ENCODE assay signal across 21 cellular contexts in genomic region chr9:127368852-127369402, GRCh38. TPM values are rescaled to one million over a fixed set of nuclear protein-coding genes. Genes with fewer than 3 reads are reported as not detected.
DNase-seq lines count a peak whose midpoint lies in the region; ATAC-seq, FAIRE-seq and TF ChIP-seq lines count a peak whose summit lies in the region.
"Had no signal": no experiment of that assay in that cellular context is flagged by ENCODE, and none has a peak within 500 bp of the region (broad histone marks: within the 10 kb centered on the region; RNA-seq: fewer than 3 reads in every experiment).

No MANE protein-coding gene starts in this region.

- H3K27ac ChIP-seq in HepG2 (ENCODE audit: extremely low read length, insufficient read depth, low read length) (no peak overlapping the region), upper lobe of right lung (no peak overlapping the region), GM23338 (ENCODE audit: low read depth) (no peak overlapping the region)
- H3K27ac ChIP-seq: 22Rv1, Peyer's patch had no signal

- H3K27ac Mint-ChIP-seq in activated CD8-positive, alpha-beta memory T cell treated with anti-CD3 and anti-CD28 coated beads, Interleukin-2, amount 10 ng/mL, durations not matched to agents 7 days and 5 days, result no peak overlapping the region
- no peak overlapping the region for H3K27ac Mint-ChIP-seq in WTC11
- H3K27ac Mint-ChIP-seq in GM23338, result no peak overlapping the region; the same call in 1 of the 2 replicates

- no peaks in the 10 kb centered on the region for H3K4me1 Mint-ChIP-seq in activated CD8-positive, alpha-beta memory T cell treated with anti-CD3 and anti-CD28 coated beads, Interleukin-2, amount 10 ng/mL, durations not matched to agents 7 days and 5 days
- H3K4me1 Mint-ChIP-seq in WTC11 (peaks cover 27% of the 10 kb centered on the region), GM23338 (peaks cover 23% of the 10 kb centered on the region)
- H3K4me1 Mint-ChIP-seq: CD8-positive, alpha-beta memory T cell had no signal

- no peak overlapping the region for H3K4me2 ChIP-seq in HepG2 (ENCODE audit: low read depth, low read length)
- no peak overlapping the region for H3K4me2 ChIP-seq in GM23338

- TF ChIP-seq EP300 in HepG2 (IDR thresholded peaks at IDR 0.05; ENCODE audit: low read depth in 2 of 2, low read length in 2 of 2) (no peak), HepG2 (CRISPR knock-in tag; IDR thresholded peaks at IDR 0.05; ENCODE audit: borderline replicate concordance) (no peak)

- TF ChIP-seq RAD21 in HepG2 (CRISPR knock-in tag; IDR thresholded peaks at IDR 0.05), result no peak

- FAIRE-seq in HepG2 (lab: Jason Lieb, UNC), result no peak
- FAIRE-seq: D721Med had no signal

- no peaks in the 10 kb centered on the region for H3K36me3 Mint-ChIP-seq in activated CD8-positive, alpha-beta memory T cell treated with anti-CD3 and anti-CD28 coated beads, Interleukin-2, amount 10 ng/mL, durations not matched to agents 7 days and 5 days
- no peaks in the 10 kb centered on the region for H3K36me3 Mint-ChIP-seq in WTC11
- no peaks in the 10 kb centered on the region for H3K36me3 Mint-ChIP-seq in GM23338 (ENCODE audit: low read depth)

- in situ Hi-C loops in HepG2 (cut with HindIII; ENCODE audit: extremely low pct_ligation_motif_present, low pct_unique_long_range_greater_than_20kb), result no loop called here

- H3K4me3 ChIP-seq in HepG2 (replicated peaks in 1 of 3; ENCODE audit: insufficient read depth in 1 of 3, low read depth in 2 of 3, low read length in 3 of 3) (no peak overlapping the region), upper lobe of right lung (no peak overlapping the region), GM23338 (no peak overlapping the region)
- H3K4me3 ChIP-seq: BLaER1 treated with 17β-estradiol and CSF1 and Interleukin-3, amounts not matched to agents 10 nM and 100 nM; HAP-1; MG63; Peyer's patch had no signal

- H3K4me1 ChIP-seq in HepG2 (ENCODE audit: insufficient read depth, low read length), result peaks cover 13% of the 10 kb centered on the region
- no peaks in the 10 kb centered on the region for H3K4me1 ChIP-seq in upper lobe of right lung
- H3K4me1 ChIP-seq in GM23338 (ENCODE audit: insufficient read depth), result peaks cover 14% of the 10 kb centered on the region; the same call in 1 of the 2 replicates
- H3K4me1 ChIP-seq: HAP-1, Peyer's patch had no signal

- peaks cover 48% of the 10 kb centered on the region for H3K27me3 Mint-ChIP-seq in activated CD8-positive, alpha-beta memory T cell treated with anti-CD3 and anti-CD28 coated beads, Interleukin-2, amount 10 ng/mL, durations not matched to agents 7 days and 5 days
- no peaks in the 10 kb centered on the region for H3K27me3 Mint-ChIP-seq in WTC11 (ENCODE audit: low read depth)
- peaks cover 3% of the 10 kb centered on the region for H3K27me3 Mint-ChIP-seq in GM23338 (ENCODE audit: insufficient read depth, low read depth, poor library complexity)

- H4K20me1 ChIP-seq in HepG2 (ENCODE audit: insufficient read depth, low read length) (no peaks in the 10 kb centered on the region), GM23338 (replicated peaks; ENCODE audit: insufficient read depth) (no peaks in the 10 kb centered on the region)
- H4K20me1 ChIP-seq: BLaER1 treated with 17β-estradiol and CSF1 and Interleukin-3, amounts not matched to agents 10 nM and 100 nM had no signal

- no peak for TF ChIP-seq POLR2A in HepG2 (IDR thresholded peaks at IDR 0.05; ENCODE audit: insufficient read depth in 1 of 2, low read depth in 2 of 2, low read length in 2 of 2)

- ATAC-seq in activated CD8-positive, alpha-beta memory T cell treated with anti-CD3 and anti-CD28 coated beads, Interleukin-2, amount 10 ng/mL, durations not matched to agents 7 days and 5 days, result no peak
- ATAC-seq in WTC11 (peak; percentile 23), HepG2 (no peak), sciatic nerve (peak; percentile 38), upper lobe of right lung (no peak), GM23338 (no peak; the same call in 2 of the 3 replicates)

- H2AFZ ChIP-seq in HepG2 (ENCODE audit: low read length), result no peak overlapping the region
- H2AFZ ChIP-seq in GM23338, result no peak overlapping the region

- no peak overlapping the region for H3K4me3 Mint-ChIP-seq in activated CD8-positive, alpha-beta memory T cell treated with anti-CD3 and anti-CD28 coated beads, Interleukin-2, amount 10 ng/mL, durations not matched to agents 7 days and 5 days
- no peak overlapping the region for H3K4me3 Mint-ChIP-seq in WTC11
- H3K4me3 Mint-ChIP-seq in GM23338, result no peak overlapping the region; the same call in 2 of the 3 replicates
- H3K4me3 Mint-ChIP-seq: CD8-positive, alpha-beta memory T cell had no signal

- no TSS peak for BruUV-seq in HepG2 (replicated peaks; lab: Mats Ljungman, UMichigan)

- intact Hi-C loops in HepG2 (cut with micrococcal nuclease; ENCODE audit: unreplicated experiment), result no loop called here
- intact Hi-C loops in sciatic nerve (cut with DNase I), result no loop called here
- intact Hi-C loops in upper lobe of right lung (cut with DNase I), result no loop called here

- H3K27me3 ChIP-seq in HepG2 (ENCODE audit: control insufficient read depth in 1 of 2, insufficient read depth in 2 of 2, low read length in 2 of 2), result no peaks in the 10 kb centered on the region
- H3K27me3 ChIP-seq in upper lobe of right lung, result no peaks in the 10 kb centered on the region
- no peaks in the 10 kb centered on the region for H3K27me3 ChIP-seq in GM23338 (ENCODE audit: insufficient read depth)
- H3K27me3 ChIP-seq: BLaER1 treated with 17β-estradiol and CSF1 and Interleukin-3, amounts not matched to agents 10 nM and 100 nM; MG63; Peyer's patch had no signal

- 82% methylated on average over 6 of the region's 6 CpGs for WGBS in HepG2 (ENCODE audit: low lambda C conversion rate)

- POLR2A ChIA-PET in WTC11 (lab: Charles Lee) (interaction anchor here (1.2 kb wide), 1 partner anchor 28 kb away, joined by 6 read pairs; the partner anchor contains the start of gene SLC2A8), HepG2 (lab: Yijun Ruan, JAX) (interaction anchor here (1.2 to 1.4 kb wide), 2 partner anchors 28 to 55 kb away, joined by 3 to 4 read pairs; partner anchors contain the start of genes SLC2A8 and ZNF79)

- DNase-seq in activated CD8-positive, alpha-beta memory T cell treated with anti-CD3 and anti-CD28 coated beads for 24 hours, result peak; percentile 9
- DNase-seq in activated CD8-positive, alpha-beta memory T cell treated with anti-CD3 and anti-CD28 coated beads, Interleukin-2, amount 10 ng/mL, durations not matched to agents 7 days and 5 days, result no peak
- no peak for DNase-seq in WTC11 (ENCODE audit: low spot score)
- no peak for DNase-seq in HepG2 (ENCODE audit: low spot score)
- DNase-seq in sciatic nerve (ENCODE audit: low spot score), result no peak
- DNase-seq in upper lobe of right lung, result no peak
- no peak for DNase-seq in GM23338 (ENCODE audit: low spot score)
- DNase-seq in HT-29 (ENCODE audit: low spot score), result no peak
- DNase-seq: CD8-positive, alpha-beta memory T cell; EL; MG63; NCI-H1417; NCI-H1694 treated with DMSO at 0.1 percent for 48 hours; NCI-H2081 treated with DMSO at 0.1 percent for 48 hours; NCI-H446; NCI-H526; Peyer's patch had no signal

- TF ChIP-seq CTCF in WTC11 (IDR thresholded peaks at IDR 0.05), result no peak
- TF ChIP-seq CTCF in HepG2 (CRISPR knock-in tag; IDR thresholded peaks at IDR 0.05), result no peak
- TF ChIP-seq CTCF in upper lobe of right lung (IDR thresholded peaks at IDR 0.05), result no peak
- TF ChIP-seq CTCF in GM23338 (conservative IDR thresholded peaks at IDR 0.05; ENCODE audit: low read depth in 2 of 2), result no peak

- H3K9me3 ChIP-seq in HepG2 (ENCODE audit: low read length) (no peaks in the 10 kb centered on the region), upper lobe of right lung (no peaks in the 10 kb centered on the region)
- H3K9me3 ChIP-seq: BLaER1 treated with 17β-estradiol and CSF1 and Interleukin-3, amounts not matched to agents 10 nM and 100 nM; HAP-1; MG63; Peyer's patch had no signal

- H3K9me3 Mint-ChIP-seq in activated CD8-positive, alpha-beta memory T cell treated with anti-CD3 and anti-CD28 coated beads, Interleukin-2, amount 10 ng/mL, durations not matched to agents 7 days and 5 days (ENCODE audit: low read depth), result no peaks in the 10 kb centered on the region
- H3K9me3 Mint-ChIP-seq in WTC11 (no peaks in the 10 kb centered on the region), GM23338 (no peaks in the 10 kb centered on the region)
- H3K9me3 Mint-ChIP-seq: CD8-positive, alpha-beta memory T cell had no signal

- H3K36me3 ChIP-seq in HepG2 (replicated peaks in 1 of 2; ENCODE audit: control insufficient read depth in 1 of 2, insufficient read depth in 2 of 2, low read length in 2 of 2) (peaks cover 0 to 7% of the 10 kb centered on the region in 2 experiments; a peak in 1 of 5 replicates), upper lobe of right lung (no peaks in the 10 kb centered on the region), GM23338 (ENCODE audit: insufficient read depth) (no peaks in the 10 kb centered on the region)
- H3K36me3 ChIP-seq: HAP-1, MG63, Peyer's patch had no signal

- no peaks in the 10 kb centered on the region for H3F3A ChIP-seq in GM23338 (replicated peaks; ENCODE audit: low read depth)

- no peak overlapping the region for H3K9ac ChIP-seq in HepG2 (ENCODE audit: insufficient read depth, low read depth, low read length)

- H3K79me2 ChIP-seq in HepG2 (ENCODE audit: insufficient read depth, low read length) (no peaks in the 10 kb centered on the region), GM23338 (replicated peaks; ENCODE audit: insufficient read depth) (no peaks in the 10 kb centered on the region)

- CTCF ChIA-PET in activated CD8-positive, alpha-beta memory T cell treated with anti-CD3 and anti-CD28 coated beads, Interleukin-2, amount 10 ng/mL, durations not matched to agents 7 days and 5 days (lab: Charles Lee), result interaction anchor here (1.1 to 1.8 kb wide), 4 partner anchors 9 to 19 kb away, joined by 3 to 8 read pairs (median 4); no protein-coding TSS in a partner anchor
- CTCF ChIA-PET in WTC11 (lab: Charles Lee), result interaction anchor here (0.6 to 2.6 kb wide), 14 partner anchors 10 to 429 kb away, joined by 3 to 11 read pairs (median 4); partner anchors contain the start of genes SLC2A8 and ZNF79
- CTCF ChIA-PET in HepG2 (lab: Yijun Ruan, JAX; ENCODE audit: low intra/inter-chr PET ratio, low total read pairs), result interaction anchor here (1.2 kb wide), 1 partner anchor 29 kb away, joined by 3 read pairs; no protein-coding TSS in a partner anchor

- H3K9me2 ChIP-seq in GM23338 (ENCODE audit: insufficient read depth), result no peaks in the 10 kb centered on the region

RNA-seq across cellular contexts. Expression of gene SLC2A8, which starts 28.0 kb away (rescaled TPM):
- total RNA-seq in activated CD8-positive, alpha-beta memory T cell treated with anti-CD3 and anti-CD28 coated beads, Interleukin-2, amount 10 ng/mL, durations not matched to agents 7 days and 5 days, result 10 to 100 TPM; 12.1 to 26.0 TPM
- total RNA-seq in WTC11 (2021) (30.2 to 37.4 TPM (median 33.9 TPM) in 3 replicates), HepG2 (2016; rRNA removed; fragmentation: Illumina TruSeq; extraction: Trizol) (24.0 and 48.6 TPM in 2 replicates), sciatic nerve (22.5 TPM), upper lobe of right lung (21.8 TPM)
- 25.8 and 26.2 TPM in 2 replicates for total RNA-seq in HepG2 (2016; cell fraction: cytosol; rRNA removed; fragmentation: Illumina TruSeq; extraction: Trizol; ENCODE audit: low read depth)
- total RNA-seq in HepG2 (2016; cell fraction: insoluble cytoplasmic fraction; rRNA removed; fragmentation: Illumina TruSeq; extraction: Trizol), result 22.9 and 51.3 TPM in 2 replicates
- 32.1 and 33.0 TPM in 2 replicates for total RNA-seq in HepG2 (2016; cell fraction: membrane; rRNA removed; fragmentation: Illumina TruSeq; extraction: Trizol)
- 53.8 and 57.0 TPM in 2 replicates for total RNA-seq in HepG2 (2016; cell fraction: nucleus; rRNA removed; fragmentation: Illumina TruSeq; extraction: Trizol)
- polyA plus RNA-seq in HepG2 (2011; rRNA removed) (22.6 and 37.2 TPM in 2 replicates), GM23338 (2016; fragmentation: Nextera tagmentation; extraction: Ambion mirVana) (16.3 and 18.9 TPM in 2 replicates)
- polyA plus RNA-seq in HepG2 (2011; cell fraction: cytosol; rRNA removed), result 20.3 and 26.4 TPM in 2 replicates
- 73.4 and 80.9 TPM in 2 replicates for polyA plus RNA-seq in HepG2 (2011; cell fraction: nucleus; rRNA removed)
- 15.9 and 25.8 TPM in 2 replicates for polyA plus RNA-seq in HepG2 (2012)
- polyA plus RNA-seq in HepG2 (2016; cell fraction: cytosol; fragmentation: Illumina TruSeq; extraction: Trizol; ENCODE audit: low read depth), result 18.5 and 21.9 TPM in 2 replicates
- 22.6 and 24.1 TPM in 2 replicates for polyA plus RNA-seq in HepG2 (2016; cell fraction: insoluble cytoplasmic fraction; fragmentation: Illumina TruSeq; extraction: Trizol; ENCODE audit: low read depth)
- polyA plus RNA-seq in HepG2 (2016; cell fraction: membrane; fragmentation: Illumina TruSeq; extraction: Trizol; ENCODE audit: low read depth), result 21.2 and 23.1 TPM in 2 replicates
- polyA plus RNA-seq in HepG2 (2016; cell fraction: nucleus; fragmentation: Illumina TruSeq; extraction: Trizol; ENCODE audit: insufficient read depth, low read depth), result 112 and 118 TPM in 2 replicates
- 29.8 and 66.3 TPM in 2 replicates for polyA minus RNA-seq in HepG2 (2011; rRNA and poly(A)+ RNA removed; ENCODE audit: low replicate concordance)
- polyA minus RNA-seq in HepG2 (2011; cell fraction: cytosol; rRNA and poly(A)+ RNA removed), result 13.0 and 13.3 TPM in 2 replicates
- polyA minus RNA-seq in HepG2 (2011; cell fraction: nucleus; rRNA and poly(A)+ RNA removed), result 25.1 and 26.0 TPM in 2 replicates
- total RNA-seq in GM23338 (2014; rRNA removed; shearing (Covaris generic)), result 28.9 and 34.1 TPM in 2 replicates
- total RNA-seq in HT-29 (2014; rRNA removed; shearing (Covaris generic)), result 36.2 and 37.5 TPM in 2 replicates

RNA-seq across cellular contexts. Expression of gene ZNF79, which starts 55.3 kb away (rescaled TPM):
- total RNA-seq in activated CD8-positive, alpha-beta memory T cell treated with anti-CD3 and anti-CD28 coated beads, Interleukin-2, amount 10 ng/mL, durations not matched to agents 7 days and 5 days, result 10 to 100 TPM; 14.2 to 18.9 TPM
- total RNA-seq in WTC11 (2021) (7.6 to 9.0 TPM (median 7.7 TPM) in 3 replicates), HepG2 (2016; rRNA removed; fragmentation: Illumina TruSeq; extraction: Trizol) (7.3 and 8.1 TPM in 2 replicates), sciatic nerve (12.8 TPM), upper lobe of right lung (8.3 TPM)
- total RNA-seq in HepG2 (2016; cell fraction: cytosol; rRNA removed; fragmentation: Illumina TruSeq; extraction: Trizol; ENCODE audit: low read depth), result 3.1 and 3.7 TPM in 2 replicates
- total RNA-seq in HepG2 (2016; cell fraction: insoluble cytoplasmic fraction; rRNA removed; fragmentation: Illumina TruSeq; extraction: Trizol), result 7.1 and 8.1 TPM in 2 replicates
- 5.0 and 6.4 TPM in 2 replicates for total RNA-seq in HepG2 (2016; cell fraction: membrane; rRNA removed; fragmentation: Illumina TruSeq; extraction: Trizol)
- 6.5 and 7.4 TPM in 2 replicates for total RNA-seq in HepG2 (2016; cell fraction: nucleus; rRNA removed; fragmentation: Illumina TruSeq; extraction: Trizol)
- polyA plus RNA-seq in HepG2 (2011; rRNA removed) (3.7 and 4.0 TPM in 2 replicates), GM23338 (2016; fragmentation: Nextera tagmentation; extraction: Ambion mirVana) (2.2 and 2.9 TPM in 2 replicates)
- polyA plus RNA-seq in HepG2 (2011; cell fraction: cytosol; rRNA removed), result 2.4 and 2.7 TPM in 2 replicates
- polyA plus RNA-seq in HepG2 (2011; cell fraction: nucleus; rRNA removed), result 6.0 and 7.5 TPM in 2 replicates
- polyA plus RNA-seq in HepG2 (2012), result 2.6 and 3.2 TPM in 2 replicates
- 0.52 and 0.70 TPM in 2 replicates for polyA plus RNA-seq in HepG2 (2016; cell fraction: cytosol; fragmentation: Illumina TruSeq; extraction: Trizol; ENCODE audit: low read depth)
- 4.7 TPM in 2 replicates for polyA plus RNA-seq in HepG2 (2016; cell fraction: insoluble cytoplasmic fraction; fragmentation: Illumina TruSeq; extraction: Trizol; ENCODE audit: low read depth)
- polyA plus RNA-seq in HepG2 (2016; cell fraction: membrane; fragmentation: Illumina TruSeq; extraction: Trizol; ENCODE audit: low read depth), result 1.3 and 1.4 TPM in 2 replicates
- 8.9 and 9.1 TPM in 2 replicates for polyA plus RNA-seq in HepG2 (2016; cell fraction: nucleus; fragmentation: Illumina TruSeq; extraction: Trizol; ENCODE audit: insufficient read depth, low read depth)
- polyA minus RNA-seq in HepG2 (2011; rRNA and poly(A)+ RNA removed; ENCODE audit: low replicate concordance), result 6.0 and 28.4 TPM in 2 replicates
- 3.7 and 4.2 TPM in 2 replicates for polyA minus RNA-seq in HepG2 (2011; cell fraction: cytosol; rRNA and poly(A)+ RNA removed)
- polyA minus RNA-seq in HepG2 (2011; cell fraction: nucleus; rRNA and poly(A)+ RNA removed), result 7.9 and 11.3 TPM in 2 replicates
- total RNA-seq in GM23338 (2014; rRNA removed; shearing (Covaris generic)), result 5.8 and 6.3 TPM in 2 replicates
- 5.6 and 9.3 TPM in 2 replicates for total RNA-seq in HT-29 (2014; rRNA removed; shearing (Covaris generic))

Comparison
In these comparisons a context has a peak if more than half of its experiments do, and no peak if none do; other contexts are left out.
1. ATAC-seq: peak in WTC11 (single experiment) and sciatic nerve (single experiment); none in activated CD8-positive, alpha-beta memory T cell treated with anti-CD3 and anti-CD28 coated beads, Interleukin-2, amount 10 ng/mL, durations not matched to agents 7 days and 5 days (single experiment), HepG2 (single experiment), upper lobe of right lung (single experiment) and GM23338 (single experiment).